Comparison of ENCODE assay signal across 28 cellular contexts in genomic region chr9:132427015-132427414, GRCh38. TPM values are rescaled to one million over a fixed set of nuclear protein-coding genes. Genes with fewer than 3 reads are reported as not detected.
A peak's percentile ranks its signal among the peaks of the same experiment; 100 is the strongest.
DNase-seq lines count a peak whose midpoint lies in the region; ATAC-seq and TF ChIP-seq lines count a peak whose summit lies in the region.
"Had no signal": no experiment of that assay in that cellular context is flagged by ENCODE, and none has a peak within 500 bp of the region (broad histone marks: within the 10 kb centered on the region; RNA-seq: fewer than 3 reads in every experiment).

No MANE protein-coding gene starts in this region.

- H3K4me2 ChIP-seq in H9 (ENCODE audit: insufficient read depth, insufficient read length, low read length) (no peak overlapping the region), mesendoderm (ENCODE audit: low read length) (no peak overlapping the region), neuronal stem cell (ENCODE audit: insufficient read depth, low read length, poor library complexity, severe bottlenecking) (no peak overlapping the region), hepatocyte (no peak overlapping the region)
- H3K4me2 ChIP-seq: BLaER1 had no signal

- no peaks in the 10 kb centered on the region for H4K20me1 ChIP-seq in H9 (ENCODE audit: control insufficient read depth, insufficient read depth, insufficient read length)
- H4K20me1 ChIP-seq in hepatocyte (ENCODE audit: insufficient read depth, poor library complexity, severe bottlenecking), result no peaks in the 10 kb centered on the region
- H4K20me1 ChIP-seq: BLaER1 had no signal

- H2BK120ac ChIP-seq in H9 (ENCODE audit: low read depth, low read length, poor library complexity, severe bottlenecking) (no peak overlapping the region), mesendoderm (ENCODE audit: low read depth, low read length) (no peak overlapping the region), neuronal stem cell (ENCODE audit: low read depth, low read length) (no peak overlapping the region)

- H2BK12ac ChIP-seq in H9 (ENCODE audit: insufficient read length, low read depth, low read length) (no peak overlapping the region), neuronal stem cell (ENCODE audit: low read length) (no peak overlapping the region)

- H3K27ac Mint-ChIP-seq in H9, result no peak overlapping the region
- H3K27ac Mint-ChIP-seq: CD4-positive, CD25-positive, alpha-beta regulatory T cell; CD8-positive, alpha-beta memory T cell had no signal

- no peak overlapping the region for H3K56ac ChIP-seq in H9 (ENCODE audit: insufficient read length, low read depth, low read length)
- H3K56ac ChIP-seq in mesendoderm (ENCODE audit: low read length), result peak overlapping the region; percentile 30

- no peak overlapping the region for H3T11ph ChIP-seq in H9 (ENCODE audit: low read length)

- H3K18ac ChIP-seq in H9 (ENCODE audit: insufficient read length, low read depth, low read length) (no peak overlapping the region), mesendoderm (ENCODE audit: low read length) (no peak overlapping the region), neuronal stem cell (ENCODE audit: low read length) (no peak overlapping the region)

- H2BK5ac ChIP-seq in H9 (ENCODE audit: insufficient read length, low read length) (no peak overlapping the region), mesendoderm (ENCODE audit: low read length) (no peak overlapping the region), neuronal stem cell (ENCODE audit: low read length) (no peak overlapping the region)

- H3K79me1 ChIP-seq in H9 (ENCODE audit: insufficient read depth, low read depth, low read length, poor library complexity, severe bottlenecking) (no peaks in the 10 kb centered on the region), mesendoderm (ENCODE audit: low read length) (no peaks in the 10 kb centered on the region), neuronal stem cell (ENCODE audit: low read depth, low read length) (no peaks in the 10 kb centered on the region)

- H3K9ac ChIP-seq in H9 (ENCODE audit: extremely low read depth, insufficient read length, low read length), result no peak overlapping the region
- H3K9ac ChIP-seq in mesendoderm (ENCODE audit: low read length), result no peak overlapping the region
- peak overlapping the region; percentile 68 for H3K9ac ChIP-seq in neuronal stem cell (ENCODE audit: low read depth, low read length, poor library complexity)
- H3K9ac ChIP-seq: BLaER1 had no signal

- H3K27me3 ChIP-seq in H9 (ENCODE audit: insufficient read depth, low read length) (no peaks in the 10 kb centered on the region), mesendoderm (ENCODE audit: insufficient read depth, low read length, poor library complexity) (peaks cover 3% of the 10 kb centered on the region), neuronal stem cell (ENCODE audit: control insufficient read depth in 3 of 3, insufficient read depth in 3 of 3, low read depth in 1 of 3, low read length in 3 of 3) (peaks cover 0 to 86% (median 3%) of the 10 kb centered on the region in 3 experiments), hepatocyte (peaks cover 66% of the 10 kb centered on the region)
- H3K27me3 ChIP-seq: BE2C, BLaER1 had no signal

- H2AK5ac ChIP-seq in H9 (ENCODE audit: insufficient read length, low read length) (no peak overlapping the region), mesendoderm (ENCODE audit: low read length) (no peak overlapping the region), neuronal stem cell (ENCODE audit: low read depth, low read length) (no peak overlapping the region)

- no peaks in the 10 kb centered on the region for H3K36me3 Mint-ChIP-seq in H9 (ENCODE audit: insufficient read depth in 1 of 3, low read depth in 3 of 3)
- H3K36me3 Mint-ChIP-seq: CD14-positive monocyte; CD4-positive, alpha-beta memory T cell; CD4-positive, CD25-positive, alpha-beta regulatory T cell; CD8-positive, alpha-beta memory T cell had no signal

- no CpG with 5 or more reads among the region's 10 CpGs for WGBS in H9 (ENCODE audit: extremely low coverage, insufficient read length, low lambda C conversion rate)
- no CpG with 5 or more reads among the region's 10 CpGs for WGBS in mesendoderm (ENCODE audit: extremely low coverage, insufficient coverage, low lambda C conversion rate)
- WGBS in neuronal stem cell (ENCODE audit: extremely low coverage in 2 of 2, insufficient read length in 2 of 2, insufficient replicate concordance in 1 of 2), 2 donors, result no CpG with 5 or more reads among the region's 10 CpGs
- WGBS in hepatocyte (ENCODE audit: low lambda C conversion rate, missing lambda C conversion rate), result 79% methylated on average over 10 of the region's 10 CpGs

- no peak overlapping the region for H3K4me3 ChIP-seq in mesendoderm (ENCODE audit: low read length)
- H3K4me3 ChIP-seq in neuronal stem cell (ENCODE audit: low read length in 2 of 2), result no peak overlapping the region
- H3K4me3 ChIP-seq in hepatocyte, result no peak overlapping the region
- H3K4me3 ChIP-seq: BLaER1, GM12878 had no signal

- H2BK20ac ChIP-seq in H9 (ENCODE audit: low read depth, low read length, poor library complexity, severe bottlenecking), result no peak overlapping the region

- H3K23me2 ChIP-seq in H9 (ENCODE audit: insufficient read length, low read depth, low read length, poor library complexity, severe bottlenecking), result peaks cover 2% of the 10 kb centered on the region

- H4K91ac ChIP-seq in H9 (ENCODE audit: insufficient read length, low read depth, low read length), result no peak overlapping the region
- H4K91ac ChIP-seq in neuronal stem cell (ENCODE audit: low read depth, low read length, poor library complexity), result no peak overlapping the region

- DNase-seq in H9, result no peak
- DNase-seq in mesendoderm, result no peak
- no peak for DNase-seq in neuronal stem cell (ENCODE audit: low spot score)
- DNase-seq in NCI-H2196 (lab: John Stamatoyannopoulos, UW; ENCODE audit: unreplicated experiment), result no peak
- DNase-seq in hepatocyte (ENCODE audit: low spot score), result no peak
- DNase-seq: 8988T; ACHN; BE2C; C1 segment of cervical spinal cord; CD4-positive, alpha-beta memory T cell; CD4-positive, CD25-positive, alpha-beta regulatory T cell; CD8-positive, alpha-beta memory T cell; COR-L47; DMS 273 treated with DMSO at 0.1 percent for 48 hours; DMS153; DMS53; DMS79; DND-41; EL; GDM1 had no signal

- peaks cover 27% of the 10 kb centered on the region for H3K27me3 Mint-ChIP-seq in H9 (ENCODE audit: low read depth)

- H2AFZ ChIP-seq in H9 (ENCODE audit: low read length) (no peak overlapping the region), neuronal stem cell (ENCODE audit: low read length) (no peak overlapping the region), hepatocyte (no peak overlapping the region)

- H3K4me3 Mint-ChIP-seq in H9, result no peak overlapping the region; a peak in 1 of 5 replicates
- H3K4me3 Mint-ChIP-seq: CD4-positive, alpha-beta memory T cell; CD4-positive, CD25-positive, alpha-beta regulatory T cell; CD8-positive, alpha-beta memory T cell had no signal

- no peaks in the 10 kb centered on the region; the same call in 1 of the 2 replicates for H3K4me1 ChIP-seq in H9 (ENCODE audit: insufficient read depth, low read length)
- peaks cover 6% of the 10 kb centered on the region for H3K4me1 ChIP-seq in mesendoderm (ENCODE audit: control insufficient read depth, low read depth, low read length)
- H3K4me1 ChIP-seq in neuronal stem cell (ENCODE audit: control insufficient read depth in 2 of 2, insufficient read depth in 1 of 2, low read depth in 1 of 2, low read length in 2 of 2), result peaks cover 14 to 20% of the 10 kb centered on the region in 2 donors
- no peaks in the 10 kb centered on the region for H3K4me1 ChIP-seq in hepatocyte (ENCODE audit: insufficient read depth)

- H3K9me3 Mint-ChIP-seq in H9, result no peaks in the 10 kb centered on the region; a peak in 1 of 5 replicates
- H3K9me3 Mint-ChIP-seq: CD8-positive, alpha-beta memory T cell had no signal

- H3K9me3 ChIP-seq in H9 (ENCODE audit: control insufficient read depth, low read depth, low read length) (no peaks in the 10 kb centered on the region), neuronal stem cell (replicated peaks in 1 of 2; ENCODE audit: control insufficient read depth in 2 of 2, insufficient read depth in 1 of 2, low read depth in 1 of 2, low read length in 2 of 2) (no peaks in the 10 kb centered on the region), hepatocyte (ENCODE audit: low read depth) (no peaks in the 10 kb centered on the region)
- H3K9me3 ChIP-seq: BE2C, BLaER1 had no signal

- peaks cover 36 to 49% of the 10 kb centered on the region in 2 experiments for H3K4me1 Mint-ChIP-seq in H9
- H3K4me1 Mint-ChIP-seq: CD14-positive monocyte; CD4-positive, alpha-beta memory T cell; CD4-positive, CD25-positive, alpha-beta regulatory T cell; CD8-positive, alpha-beta memory T cell had no signal

- H3K79me2 ChIP-seq in H9 (ENCODE audit: insufficient read depth, low read length) (no peaks in the 10 kb centered on the region), mesendoderm (ENCODE audit: control insufficient read depth, insufficient read depth, low read length) (no peaks in the 10 kb centered on the region), hepatocyte (no peaks in the 10 kb centered on the region)

- no peak overlapping the region for H4K8ac ChIP-seq in H9 (replicated peaks; ENCODE audit: insufficient read length, low read depth, low read length)
- no peak overlapping the region for H4K8ac ChIP-seq in mesendoderm (ENCODE audit: low read depth, low read length)
- no peak overlapping the region for H4K8ac ChIP-seq in neuronal stem cell (ENCODE audit: low read depth, low read length)

- H3K27ac ChIP-seq in H9 (ENCODE audit: insufficient read length, low read depth, low read length) (no peak overlapping the region), mesendoderm (ENCODE audit: low read depth, low read length) (no peak overlapping the region), neuronal stem cell (replicated peaks; ENCODE audit: low read length) (no peak overlapping the region), hepatocyte (no peak overlapping the region)
- H3K27ac ChIP-seq: BLaER1 had no signal

- H4K5ac ChIP-seq in H9 (ENCODE audit: insufficient read length, low read depth, low read length), result no peak overlapping the region
- H4K5ac ChIP-seq in mesendoderm (ENCODE audit: low read length), result no peak overlapping the region

- H3K9me2 ChIP-seq in hepatocyte (replicated peaks; ENCODE audit: insufficient read depth), result no peaks in the 10 kb centered on the region

- H3K14ac ChIP-seq in H9 (ENCODE audit: insufficient read depth, low read length) (peak overlapping the region; percentile 17; the same call in 1 of the 2 replicates), neuronal stem cell (ENCODE audit: low read length) (no peak overlapping the region)

- TF ChIP-seq CTCF in H9 (conservative IDR thresholded peaks at IDR 0.05) (no peak), hepatocyte (IDR thresholded peaks at IDR 0.05; ENCODE audit: poor library complexity) (no peak)

- no peak overlapping the region for H2BK15ac ChIP-seq in H9 (ENCODE audit: low read depth, low read length)
- no peak overlapping the region for H2BK15ac ChIP-seq in mesendoderm (replicated peaks; ENCODE audit: low read depth)
- no peak overlapping the region for H2BK15ac ChIP-seq in neuronal stem cell (ENCODE audit: low read length)

- no peak for ATAC-seq in GM19324 (IDR thresholded peaks at IDR 0.05; ENCODE audit: low FRiP score, unreplicated experiment)
- ATAC-seq: GM12878 had no signal

- H3K4ac ChIP-seq in H9 (ENCODE audit: low read depth, low read length) (no peak overlapping the region), mesendoderm (ENCODE audit: low read depth, low read length) (no peak overlapping the region), neuronal stem cell (ENCODE audit: low read length) (no peak overlapping the region)

- H3K23ac ChIP-seq in H9 (ENCODE audit: insufficient read length, low read depth, low read length), result no peak overlapping the region
- no peak overlapping the region for H3K23ac ChIP-seq in mesendoderm (ENCODE audit: low read length)
- no peak overlapping the region for H3K23ac ChIP-seq in neuronal stem cell (ENCODE audit: low read depth, low read length, poor library complexity)

- H3K36me3 ChIP-seq in mesendoderm (ENCODE audit: control insufficient read depth, insufficient read depth, low read length), result no peaks in the 10 kb centered on the region
- no peaks in the 10 kb centered on the region for H3K36me3 ChIP-seq in neuronal stem cell (replicated peaks in 1 of 2; ENCODE audit: control insufficient read depth in 2 of 2, insufficient read depth in 2 of 2, low read length in 2 of 2)
- no peaks in the 10 kb centered on the region for H3K36me3 ChIP-seq in hepatocyte (replicated peaks; ENCODE audit: insufficient read depth, low read depth)
- H3K36me3 ChIP-seq: BE2C, BLaER1 had no signal

RNA-seq across cellular contexts. Expression of gene CFAP77, which starts 17.0 kb away (rescaled TPM):
- total RNA-seq in H9 (2021) (0.72 and 0.86 TPM in 2 replicates), hepatocyte (0.44 and 0.70 TPM in 2 replicates)
- 0.41 TPM for polyA plus RNA-seq in mesendoderm (2013, experiment 1 of 2)
- polyA plus RNA-seq in mesendoderm (2013, experiment 2 of 2), result 0.24 TPM
- polyA plus RNA-seq in neuronal stem cell (2013, experiment 1 of 2), result 0.40 TPM
- 0.40 TPM for polyA plus RNA-seq in neuronal stem cell (2013, experiment 2 of 2)
- polyA plus RNA-seq in hepatocyte, result 1.2 and 4.2 TPM in 2 replicates
- total RNA-seq: A673; CD4-positive, alpha-beta memory T cell; CD4-positive, CD25-positive, alpha-beta regulatory T cell; CD8-positive, alpha-beta memory T cell; Daoy; G401; GM12878 had no signal
- polyA plus RNA-seq: AG04450; CD14-positive monocyte; CD4-positive, alpha-beta memory T cell; CD4-positive, CD25-positive, alpha-beta regulatory T cell; CD8-positive, alpha-beta memory T cell had no signal

RNA-seq across cellular contexts. Expression of gene TTF1, which starts 20.4 kb away (rescaled TPM):
- total RNA-seq in H9 (2021) (24.2 and 26.9 TPM in 2 replicates), hepatocyte (7.0 and 10.2 TPM in 2 replicates)
- polyA plus RNA-seq in mesendoderm (2013, experiment 1 of 2), result 30.9 TPM
- polyA plus RNA-seq in mesendoderm (2013, experiment 2 of 2), result 31.3 TPM
- 21.3 TPM for polyA plus RNA-seq in neuronal stem cell (2013, experiment 1 of 2)
- 21.1 TPM for polyA plus RNA-seq in neuronal stem cell (2013, experiment 2 of 2)
- polyA plus RNA-seq in hepatocyte, result 5.5 and 8.2 TPM in 2 replicates
